ENCODE assay signal across 1 cellular context in genomic region chr16:88783391-88784073, GRCh38.
TF ChIP-seq lines count a peak whose summit lies in the region.

No MANE protein-coding gene starts in this region.

TF ChIP-seq in HepG2, 621 proteins besides CTCF, POLR2A, EP300 and RAD21 (continued from another document and continues in another):
- TF ChIP-seq ZBTB4 (CRISPR knock-in tag; IDR thresholded peaks at IDR 0.05; ENCODE audit: borderline replicate concordance) (no peak), DRAP1 (CRISPR knock-in tag; IDR thresholded peaks at IDR 0.05) (no peak), MXD4 (CRISPR knock-in tag; IDR thresholded peaks at IDR 0.05) (no peak), HIVEP1 (CRISPR knock-in tag; IDR thresholded peaks at IDR 0.05) (peak; percentile 25), ZBTB46 (CRISPR knock-in tag; IDR thresholded peaks at IDR 0.05; ENCODE audit: borderline replicate concordance) (no peak), ZNF557 (CRISPR knock-in tag; IDR thresholded peaks at IDR 0.05) (0 out of 2 replicates have a peak, but pooled peaks have one; percentile 30), NFKBIZ (CRISPR knock-in tag; IDR thresholded peaks at IDR 0.05) (no peak), ZNF264 (CRISPR knock-in tag; IDR thresholded peaks at IDR 0.05) (no peak), STAT6 (CRISPR knock-in tag; IDR thresholded peaks at IDR 0.05; ENCODE audit: borderline replicate concordance) (no peak), ZNF850 (CRISPR knock-in tag; conservative IDR thresholded peaks at IDR 0.05) (peak; percentile 18; the same call in 1 of the 2 replicates), MTA1 (CRISPR knock-in tag; IDR thresholded peaks at IDR 0.05; ENCODE audit: borderline replicate concordance) (peak; percentile 44; the same call in 1 of the 2 replicates), ZBED4 (CRISPR knock-in tag; IDR thresholded peaks at IDR 0.05; ENCODE audit: borderline replicate concordance) (peak; percentile 76; the same call in 1 of the 2 replicates), ZNF670 (CRISPR knock-in tag; IDR thresholded peaks at IDR 0.05; ENCODE audit: borderline replicate concordance) (no peak), ZNF318 (CRISPR knock-in tag; IDR thresholded peaks at IDR 0.05) (no peak), ZBTB21 (CRISPR knock-in tag; IDR thresholded peaks at IDR 0.05) (no peak), HNF1A (IDR thresholded peaks at IDR 0.05; ENCODE audit: low read depth) (no peak), HNF1A (CRISPR knock-in tag; IDR thresholded peaks at IDR 0.05; ENCODE audit: borderline replicate concordance) (no peak), FOXO1 (CRISPR knock-in tag; IDR thresholded peaks at IDR 0.05) (0 out of 2 replicates have a peak, but pooled peaks have one; percentile 21), PREB (CRISPR knock-in tag; IDR thresholded peaks at IDR 0.05) (no peak), ZNF136 (CRISPR knock-in tag; IDR thresholded peaks at IDR 0.05; ENCODE audit: low read depth) (no peak), ZBTB42 (CRISPR knock-in tag; IDR thresholded peaks at IDR 0.05) (0 out of 2 replicates have a peak, but pooled peaks have one; percentile 50), SMARCC2 (IDR thresholded peaks at IDR 0.05) (no peak), ELF1 (CRISPR knock-in tag; IDR thresholded peaks at IDR 0.05) (no peak), ZNF343 (CRISPR knock-in tag; IDR thresholded peaks at IDR 0.05) (0 out of 2 replicates have a peak, but pooled peaks have one; percentile 66), ZNF34 (CRISPR knock-in tag; IDR thresholded peaks at IDR 0.05; ENCODE audit: borderline replicate concordance) (no peak), FOXK2 (IDR thresholded peaks at IDR 0.05) (no peak), DMAP1 (CRISPR knock-in tag; IDR thresholded peaks at IDR 0.05) (no peak), ZNF263 (CRISPR knock-in tag; IDR thresholded peaks at IDR 0.05) (peak; percentile 53), ZNF746 (CRISPR knock-in tag; IDR thresholded peaks at IDR 0.05) (no peak)
